1 cellular context compared by ENCODE assay signal in genomic region chr1:15744122-15744679, GRCh38.
TF ChIP-seq lines count a peak whose summit lies in the region.

No MANE protein-coding gene starts in this region.

TF ChIP-seq in HepG2, 621 proteins besides CTCF, POLR2A, EP300 and RAD21 (continued from another document):
- TF ChIP-seq, protein P1, sequence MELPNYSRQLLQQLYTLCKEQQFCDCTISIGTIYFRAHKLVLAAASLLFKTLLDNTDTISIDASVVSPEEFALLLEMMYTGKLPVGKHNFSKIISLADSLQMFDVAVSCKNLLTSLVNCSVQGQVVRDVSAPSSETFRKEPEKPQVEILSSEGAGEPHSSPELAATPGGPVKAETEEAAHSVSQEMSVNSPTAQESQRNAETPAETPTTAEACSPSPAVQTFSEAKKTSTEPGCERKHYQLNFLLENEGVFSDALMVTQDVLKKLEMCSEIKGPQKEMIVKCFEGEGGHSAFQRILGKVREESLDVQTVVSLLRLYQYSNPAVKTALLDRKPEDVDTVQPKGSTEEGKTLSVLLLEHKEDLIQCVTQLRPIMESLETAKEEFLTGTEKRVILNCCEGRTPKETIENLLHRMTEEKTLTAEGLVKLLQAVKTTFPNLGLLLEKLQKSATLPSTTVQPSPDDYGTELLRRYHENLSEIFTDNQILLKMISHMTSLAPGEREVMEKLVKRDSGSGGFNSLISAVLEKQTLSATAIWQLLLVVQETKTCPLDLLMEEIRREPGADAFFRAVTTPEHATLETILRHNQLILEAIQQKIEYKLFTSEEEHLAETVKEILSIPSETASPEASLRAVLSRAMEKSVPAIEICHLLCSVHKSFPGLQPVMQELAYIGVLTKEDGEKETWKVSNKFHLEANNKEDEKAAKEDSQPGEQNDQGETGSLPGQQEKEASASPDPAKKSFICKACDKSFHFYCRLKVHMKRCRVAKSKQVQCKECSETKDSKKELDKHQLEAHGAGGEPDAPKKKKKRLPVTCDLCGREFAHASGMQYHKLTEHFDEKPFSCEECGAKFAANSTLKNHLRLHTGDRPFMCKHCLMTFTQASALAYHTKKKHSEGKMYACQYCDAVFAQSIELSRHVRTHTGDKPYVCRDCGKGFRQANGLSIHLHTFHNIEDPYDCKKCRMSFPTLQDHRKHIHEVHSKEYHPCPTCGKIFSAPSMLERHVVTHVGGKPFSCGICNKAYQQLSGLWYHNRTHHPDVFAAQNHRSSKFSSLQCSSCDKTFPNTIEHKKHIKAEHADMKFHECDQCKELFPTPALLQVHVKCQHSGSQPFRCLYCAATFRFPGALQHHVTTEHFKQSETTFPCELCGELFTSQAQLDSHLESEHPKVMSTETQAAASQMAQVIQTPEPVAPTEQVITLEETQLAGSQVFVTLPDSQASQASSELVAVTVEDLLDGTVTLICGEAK (IDR thresholded peaks at IDR 0.05) = no peak
- TF ChIP-seq, protein P1 (CRISPR knock-in tag; IDR thresholded peaks at IDR 0.05) = 0 out of 2 replicates have a peak, but pooled peaks have one; percentile 20
- no peak for TF ChIP-seq ZEB1 (IDR thresholded peaks at IDR 0.05; ENCODE audit: insufficient replicate concordance, low read depth)
- peak; percentile 54; the same call in 1 of the 2 replicates for TF ChIP-seq ZNF607 (CRISPR knock-in tag; IDR thresholded peaks at IDR 0.05; ENCODE audit: borderline replicate concordance)
- TF ChIP-seq MTERF4 (CRISPR knock-in tag; IDR thresholded peaks at IDR 0.05) = 0 out of 2 replicates have a peak, but pooled peaks have one; percentile 35
- TF ChIP-seq AGO1 (IDR thresholded peaks at IDR 0.05; ENCODE audit: low read depth, low read length, poor library complexity, severe bottlenecking) = peak; percentile 35
- peak; percentile 42; the same call in 1 of the 2 replicates for TF ChIP-seq TAF1 (CRISPR knock-in tag; IDR thresholded peaks at IDR 0.05)
